Comparison of ENCODE assay signal across 16 cellular contexts in the genomic region with DNA sequence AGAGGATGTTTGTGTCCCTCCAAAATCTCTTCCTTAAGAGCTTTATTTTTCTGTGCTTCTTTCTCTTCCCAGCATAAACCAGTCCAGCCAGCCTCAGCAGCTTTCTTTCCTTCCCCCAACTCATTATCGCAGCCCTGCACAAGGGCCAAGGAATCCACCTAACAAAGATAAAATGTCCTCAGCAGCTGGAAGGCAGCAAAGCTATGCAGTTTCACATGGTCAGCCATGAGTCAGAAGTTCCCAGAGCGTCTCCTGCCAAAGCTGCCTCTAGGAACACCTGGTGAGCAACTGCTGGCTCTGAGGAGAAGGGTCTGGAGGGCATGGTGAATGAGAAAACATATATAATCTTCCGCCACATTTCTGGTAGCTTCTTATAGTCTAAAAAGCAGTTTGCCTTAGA. TPM values are rescaled to one million over a fixed set of nuclear protein-coding genes. Genes with fewer than 3 reads are reported as not detected.
DNase-seq lines count a peak whose midpoint lies in the region; ATAC-seq and TF ChIP-seq lines count a peak whose summit lies in the region.
"Had no signal": no experiment of that assay in that cellular context is flagged by ENCODE, and none has a peak within 500 bp of the region (broad histone marks: within the 10 kb centered on the region; RNA-seq: fewer than 3 reads in every experiment).

No MANE protein-coding gene starts in this region.

- H3K4me1 ChIP-seq in right atrium auricular region (no peaks in the 10 kb centered on the region), upper lobe of right lung (no peaks in the 10 kb centered on the region)
- H3K4me1 ChIP-seq: A549, Peyer's patch had no signal

- H3K9me3 ChIP-seq in right atrium auricular region (no peaks in the 10 kb centered on the region), upper lobe of right lung (no peaks in the 10 kb centered on the region)
- H3K9me3 ChIP-seq: A549, Peyer's patch had no signal

- intact Hi-C loops in left ventricle myocardium superior (cut with micrococcal nuclease) (no loop called here), upper lobe of right lung (cut with DNase I) (no loop called here)

- H3K27me3 ChIP-seq in right atrium auricular region (no peaks in the 10 kb centered on the region), upper lobe of right lung (peaks cover 23% of the 10 kb centered on the region)
- H3K27me3 ChIP-seq: Peyer's patch had no signal

- H3K4me3 ChIP-seq in right atrium auricular region (no peak overlapping the region), upper lobe of right lung (no peak overlapping the region)
- H3K4me3 ChIP-seq: A549, Peyer's patch had no signal

- no peaks in the 10 kb centered on the region for H3K36me3 ChIP-seq in right atrium auricular region
- H3K36me3 ChIP-seq in upper lobe of right lung = no peaks in the 10 kb centered on the region
- H3K36me3 ChIP-seq: Peyer's patch had no signal

- ATAC-seq in left ventricle myocardium superior (peak; percentile 64), upper lobe of right lung (peak; percentile 49), HG02571 (IDR thresholded peaks at IDR 0.05; ENCODE audit: unreplicated experiment) (no peak), HG02973 (IDR thresholded peaks at IDR 0.05; ENCODE audit: unreplicated experiment) (no peak)
- ATAC-seq: A549 had no signal

- H3K27ac ChIP-seq in right atrium auricular region (no peak overlapping the region), upper lobe of right lung (no peak overlapping the region)
- H3K27ac ChIP-seq: A549, Peyer's patch had no signal

- DNase-seq in left ventricle myocardium superior (no peak), right atrium auricular region (ENCODE audit: low spot score) (no peak), astrocyte of the hippocampus (ENCODE audit: low read depth, low spot score) (peak; percentile 79), iris pigment epithelial cell (ENCODE audit: low read depth) (peak; percentile 19), upper lobe of right lung (no peak)
- no peak for DNase-seq in activated naive CD4-positive, alpha-beta T cell treated with Interleukin-2 at 50 U/mL for 16 hours
- DNase-seq: hippocampal formation; KBM-7; NCI-H1436 treated with DMSO at 0.1 percent for 48 hours; NCI-H524 treated with DMSO at 0.1 percent for 48 hours; Peyer's patch; stimulated activated naive CD4-positive, alpha-beta T cell treated with Interleukin-2 at 50 U/mL for 16 hours; T-helper 1 cell had no signal

- TF ChIP-seq CTCF in right atrium auricular region (IDR thresholded peaks at IDR 0.05) (no peak), upper lobe of right lung (IDR thresholded peaks at IDR 0.05) (no peak)

RNA-seq across cellular contexts. Expression of a gene that starts 45.3 kb away (rescaled TPM):
- 10.5 TPM for total RNA-seq in left ventricle myocardium superior
- total RNA-seq in right atrium auricular region = 1 to 10 TPM; 9.6 to 9.8 TPM
- total RNA-seq in upper lobe of right lung = 17.5 TPM

Comparison
In these comparisons a context has a peak if more than half of its experiments do, and no peak if none do; other contexts are left out.
1. ATAC-seq: peak in left ventricle myocardium superior (single experiment) and upper lobe of right lung (single experiment); none in HG02571 (single experiment) and HG02973 (single experiment).
2. DNase-seq: peak in astrocyte of the hippocampus (single experiment) and iris pigment epithelial cell (single experiment); none in left ventricle myocardium superior (single experiment), right atrium auricular region (single experiment), upper lobe of right lung (single experiment) and activated naive CD4-positive, alpha-beta T cell treated with Interleukin-2 at 50 U/mL for 16 hours (single experiment).